ENCODE assay signal across 1 cellular context in genomic region chr20:36431604-36432003, GRCh38.
TF ChIP-seq lines count a peak whose summit lies in the region.

No MANE protein-coding gene starts in this region.

TF ChIP-seq in IMR-90, 13 proteins besides CTCF, POLR2A, EP300 and RAD21:
- no peak for TF ChIP-seq NFE2L2 (IDR thresholded peaks at IDR 0.05; ENCODE audit: low read depth, low read length)
- TF ChIP-seq SMC3 (IDR thresholded peaks at IDR 0.05; ENCODE audit: low read depth, low read length) = no peak
- TF ChIP-seq RFX5 (IDR thresholded peaks at IDR 0.05; ENCODE audit: low read depth, low read length) = no peak
- no peak for TF ChIP-seq CHD1 (IDR thresholded peaks at IDR 0.05; ENCODE audit: low read depth, low read length)
- no peak for TF ChIP-seq MXI1 (IDR thresholded peaks at IDR 0.05; ENCODE audit: borderline replicate concordance, low read depth, low read length)
- no peak for TF ChIP-seq ELK1 (IDR thresholded peaks at IDR 0.05; ENCODE audit: borderline replicate concordance, low read depth, low read length)
- TF ChIP-seq RCOR1 (IDR thresholded peaks at IDR 0.05; ENCODE audit: insufficient replicate concordance, low read length) = no peak
- no peak for TF ChIP-seq BHLHE40 (IDR thresholded peaks at IDR 0.05; ENCODE audit: low read depth, low read length)
- TF ChIP-seq MAFK (IDR thresholded peaks at IDR 0.05; ENCODE audit: low read depth, low read length) = no peak
- no peak for TF ChIP-seq USF2 (IDR thresholded peaks at IDR 0.05; ENCODE audit: low read depth, low read length)
- no peak for TF ChIP-seq CEBPB (IDR thresholded peaks at IDR 0.05; ENCODE audit: low read depth, low read length)
- TF ChIP-seq MAZ (IDR thresholded peaks at IDR 0.05; ENCODE audit: borderline replicate concordance, low read depth, low read length) = no peak
- TF ChIP-seq FOS (IDR thresholded peaks at IDR 0.05; ENCODE audit: low read depth, low read length) = no peak
TF ChIP-seq in IMR-90: peak in this region for 0.
